Comparison of ENCODE assay signal across 22 cellular contexts in genomic region chr7:141709749-141710148, GRCh38. TPM values are rescaled to one million over a fixed set of nuclear protein-coding genes. Genes with fewer than 3 reads are reported as not detected.
"Had no signal": no experiment of that assay in that cellular context is flagged by ENCODE, and none has a peak within 500 bp of the region (broad histone marks: within the 10 kb centered on the region; RNA-seq: fewer than 3 reads in every experiment).

No MANE protein-coding gene starts in this region.

- H3K4me3 Mint-ChIP-seq: activated CD4-positive, alpha-beta memory T cell treated with anti-CD3 and anti-CD28 coated beads for 36 hours; activated CD4-positive, alpha-beta T cell treated with anti-CD3 and anti-CD28 coated beads for 36 hours; activated naive CD8-positive, alpha-beta T cell; activated T-helper 1 cell treated with anti-CD3 and anti-CD28 coated beads, Interleukin-12 subunit alpha, Interleukin-12 subunit beta, Interleukin-2, Interleukin-4 antibody, amounts not matched to agents 30 ng/mL and 10 ng/mL and 1 ng/mL, durations not matched to agents 14 hours and 24 hours and 36 hours; effector memory CD8-positive, alpha-beta T cell; natural killer cell treated with Interleukin-12 subunit alpha and Interleukin-12 subunit beta and Interleukin-15 and Interleukin-18, amount 100 ng/mL, for 72 hours; stimulated activated effector memory CD8-positive, alpha-beta T cell treated with anti-CD3 and anti-CD28 coated beads, Interleukin-12 subunit alpha, Interleukin-12 subunit beta, amount 100 ng/mL, for 72 hours; type B pancreatic cell; WTC11 had no signal

- H3K36me3 Mint-ChIP-seq: activated CD4-positive, alpha-beta memory T cell treated with anti-CD3 and anti-CD28 coated beads for 36 hours; stimulated activated effector memory CD8-positive, alpha-beta T cell treated with anti-CD3 and anti-CD28 coated beads, Interleukin-12 subunit alpha, Interleukin-12 subunit beta, amount 100 ng/mL, for 72 hours; type B pancreatic cell; WTC11 had no signal

- DNase-seq: activated CD4-positive, alpha-beta memory T cell treated with anti-CD3 and anti-CD28 coated beads for 36 hours; activated CD4-positive, alpha-beta T cell treated with anti-CD3 and anti-CD28 coated beads for 36 hours; activated T-cell treated with anti-CD3 and anti-CD28 coated beads for 4 hours; dermis blood vessel endothelial cell; effector memory CD8-positive, alpha-beta T cell; glutamatergic neuron; hypothalamus; islet precursor cell; lower lobe of right lung; right lobe of liver; stimulated activated CD4-positive, alpha-beta T cell treated with anti-CD3 and anti-CD28 coated beads, Interleukin-4, amount 100 ng/mL, for 24 hours; stomach had no signal

- H3K4me3 ChIP-seq: cardiac muscle cell, lower lobe of right lung, right lobe of liver, smooth muscle cell, stomach had no signal

- H3K9me3 ChIP-seq: lower lobe of right lung, neutrophil, right lobe of liver, stomach had no signal

- H3K27me3 ChIP-seq: cardiac muscle cell, right lobe of liver, stomach had no signal

- H3K27me3 Mint-ChIP-seq: activated CD4-positive, alpha-beta memory T cell treated with anti-CD3 and anti-CD28 coated beads for 36 hours; activated CD4-positive, alpha-beta T cell treated with anti-CD3 and anti-CD28 coated beads for 36 hours; activated naive CD8-positive, alpha-beta T cell; effector memory CD8-positive, alpha-beta T cell had no signal

- H3K4me1 ChIP-seq: lower lobe of right lung, parathyroid adenoma, right lobe of liver, stomach had no signal

- H3K36me3 ChIP-seq: cardiac muscle cell, lower lobe of right lung, neutrophil, right lobe of liver had no signal

- H3K27ac ChIP-seq: cardiac muscle cell, lower lobe of right lung, neutrophil, parathyroid adenoma, right lobe of liver had no signal

- H3K27ac Mint-ChIP-seq: activated CD4-positive, alpha-beta memory T cell treated with anti-CD3 and anti-CD28 coated beads for 36 hours; activated CD4-positive, alpha-beta T cell treated with anti-CD3 and anti-CD28 coated beads for 36 hours; activated naive CD8-positive, alpha-beta T cell; activated T-helper 1 cell treated with anti-CD3 and anti-CD28 coated beads, Interleukin-12 subunit alpha, Interleukin-12 subunit beta, Interleukin-2, Interleukin-4 antibody, amounts not matched to agents 30 ng/mL and 10 ng/mL and 1 ng/mL, durations not matched to agents 14 hours and 24 hours and 36 hours; type B pancreatic cell; WTC11 had no signal

- H2AFZ ChIP-seq: parathyroid adenoma had no signal

- H3K4me2 ChIP-seq: smooth muscle cell had no signal

- ATAC-seq: activated CD4-positive, alpha-beta T cell treated with anti-CD3 and anti-CD28 coated beads for 36 hours; lower lobe of right lung; natural killer cell treated with Interleukin-12 subunit alpha and Interleukin-12 subunit beta and Interleukin-15 and Interleukin-18, amount 100 ng/mL, for 72 hours; stimulated activated effector memory CD8-positive, alpha-beta T cell treated with anti-CD3 and anti-CD28 coated beads, Interleukin-12 subunit alpha, Interleukin-12 subunit beta, amount 100 ng/mL, for 72 hours; WTC11 had no signal

- H3K9ac ChIP-seq: parathyroid adenoma had no signal

RNA-seq across cellular contexts. Expression of gene WEE2, which starts 1.6 kb away (rescaled TPM):
- total RNA-seq: activated CD4-positive, alpha-beta memory T cell treated with anti-CD3 and anti-CD28 coated beads for 36 hours; activated CD4-positive, alpha-beta T cell treated with anti-CD3 and anti-CD28 coated beads for 36 hours; dermis blood vessel endothelial cell; lower lobe of right lung; right lobe of liver; smooth muscle cell had no signal
- polyA plus RNA-seq: cardiac muscle cell, smooth muscle cell, stomach had no signal

RNA-seq across cellular contexts. Expression of gene TAS2R3, which starts 54.1 kb away (rescaled TPM):
- polyA plus RNA-seq: cardiac muscle cell, smooth muscle cell, stomach had no signal
